ENCODE assay signal across 1 cellular context in the genomic region with DNA sequence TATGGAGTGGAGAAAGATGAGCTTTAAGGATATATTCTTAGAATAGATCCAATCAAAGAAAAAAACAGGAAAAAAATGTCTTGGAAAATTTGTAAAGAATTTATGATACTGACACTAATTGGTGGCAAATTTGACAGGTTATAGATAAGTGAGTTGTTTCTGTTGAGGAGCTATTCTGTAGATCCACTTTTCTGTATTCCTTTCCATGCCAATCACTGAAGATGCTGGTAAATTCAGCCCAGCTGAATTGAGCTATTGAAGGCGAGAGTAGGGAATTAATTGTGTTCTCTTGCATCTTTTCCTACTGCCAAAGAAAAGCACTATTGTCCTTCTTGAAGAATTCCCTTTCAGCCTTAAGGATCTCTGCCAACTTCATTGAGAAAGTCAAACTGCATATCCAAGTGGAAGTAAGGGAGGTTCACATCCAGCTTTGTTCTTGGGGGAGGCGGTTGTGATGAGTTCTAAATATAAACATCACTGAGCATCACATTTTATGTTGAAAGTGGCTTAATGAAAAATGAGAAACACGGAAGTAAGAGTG.
TF ChIP-seq lines count a peak whose summit lies in the region.

No MANE protein-coding gene starts in this region.

TF ChIP-seq in A549, 52 proteins besides CTCF, POLR2A, EP300 and RAD21 (continued from another document):
- TF ChIP-seq, protein P1, sequence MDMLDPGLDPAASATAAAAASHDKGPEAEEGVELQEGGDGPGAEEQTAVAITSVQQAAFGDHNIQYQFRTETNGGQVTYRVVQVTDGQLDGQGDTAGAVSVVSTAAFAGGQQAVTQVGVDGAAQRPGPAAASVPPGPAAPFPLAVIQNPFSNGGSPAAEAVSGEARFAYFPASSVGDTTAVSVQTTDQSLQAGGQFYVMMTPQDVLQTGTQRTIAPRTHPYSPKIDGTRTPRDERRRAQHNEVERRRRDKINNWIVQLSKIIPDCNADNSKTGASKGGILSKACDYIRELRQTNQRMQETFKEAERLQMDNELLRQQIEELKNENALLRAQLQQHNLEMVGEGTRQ (IDR thresholded peaks at IDR 0.05): no peak
- TF ChIP-seq JUN (IDR thresholded peaks at IDR 0.05): no peak
- TF ChIP-seq CBX2 (IDR thresholded peaks at IDR 0.05; ENCODE audit: borderline replicate concordance, low read depth): no peak
- no peak for TF ChIP-seq PHF8 (IDR thresholded peaks at IDR 0.05; ENCODE audit: borderline replicate concordance, low read depth)
- no peak for TF ChIP-seq POLR2AphosphoS2 (conservative IDR thresholded peaks at IDR 0.05; ENCODE audit: low read length)
- TF ChIP-seq, protein P2, sequence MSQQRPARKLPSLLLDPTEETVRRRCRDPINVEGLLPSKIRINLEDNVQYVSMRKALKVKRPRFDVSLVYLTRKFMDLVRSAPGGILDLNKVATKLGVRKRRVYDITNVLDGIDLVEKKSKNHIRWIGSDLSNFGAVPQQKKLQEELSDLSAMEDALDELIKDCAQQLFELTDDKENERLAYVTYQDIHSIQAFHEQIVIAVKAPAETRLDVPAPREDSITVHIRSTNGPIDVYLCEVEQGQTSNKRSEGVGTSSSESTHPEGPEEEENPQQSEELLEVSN (IDR thresholded peaks at IDR 0.05; ENCODE audit: borderline replicate concordance, low read depth): no peak
- no peak for TF ChIP-seq CHD2 (IDR thresholded peaks at IDR 0.05; ENCODE audit: low read length, partially characterized antibody)
- TF ChIP-seq EHMT2 (IDR thresholded peaks at IDR 0.05; ENCODE audit: low read depth): no peak
- no peak for TF ChIP-seq CEBPB (IDR thresholded peaks at IDR 0.05)
- no peak for TF ChIP-seq ZSCAN20 (CRISPR knock-in tag; IDR thresholded peaks at IDR 0.05)
